1 cellular context compared by ENCODE assay signal in genomic region chr17:17032131-17032692, GRCh38.
A peak's percentile ranks its signal among the peaks of the same experiment; 100 is the strongest.
TF ChIP-seq lines count a peak whose summit lies in the region.

No MANE protein-coding gene starts in this region.

TF ChIP-seq in HepG2, 621 proteins besides CTCF, POLR2A, EP300 and RAD21 (continued from another document and continues in another):
- TF ChIP-seq, protein P1, sequence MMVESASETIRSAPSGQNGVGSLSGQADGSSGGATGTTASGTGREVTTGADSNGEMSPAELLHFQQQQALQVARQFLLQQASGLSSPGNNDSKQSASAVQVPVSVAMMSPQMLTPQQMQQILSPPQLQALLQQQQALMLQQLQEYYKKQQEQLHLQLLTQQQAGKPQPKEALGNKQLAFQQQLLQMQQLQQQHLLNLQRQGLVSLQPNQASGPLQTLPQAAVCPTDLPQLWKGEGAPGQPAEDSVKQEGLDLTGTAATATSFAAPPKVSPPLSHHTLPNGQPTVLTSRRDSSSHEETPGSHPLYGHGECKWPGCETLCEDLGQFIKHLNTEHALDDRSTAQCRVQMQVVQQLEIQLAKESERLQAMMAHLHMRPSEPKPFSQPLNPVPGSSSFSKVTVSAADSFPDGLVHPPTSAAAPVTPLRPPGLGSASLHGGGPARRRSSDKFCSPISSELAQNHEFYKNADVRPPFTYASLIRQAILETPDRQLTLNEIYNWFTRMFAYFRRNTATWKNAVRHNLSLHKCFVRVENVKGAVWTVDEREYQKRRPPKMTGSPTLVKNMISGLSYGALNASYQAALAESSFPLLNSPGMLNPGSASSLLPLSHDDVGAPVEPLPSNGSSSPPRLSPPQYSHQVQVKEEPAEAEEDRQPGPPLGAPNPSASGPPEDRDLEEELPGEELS (CRISPR knock-in tag; IDR thresholded peaks at IDR 0.05) = peak; percentile 29; the same call in 1 of the 2 replicates
- TF ChIP-seq POLR2G (IDR thresholded peaks at IDR 0.05; ENCODE audit: low read depth, low read length) = peak; percentile 80
- TF ChIP-seq ZNF781 (CRISPR knock-in tag; IDR thresholded peaks at IDR 0.05; ENCODE audit: borderline replicate concordance, not compliant biosample characterization) = peak; percentile 22
- TF ChIP-seq, protein P2, sequence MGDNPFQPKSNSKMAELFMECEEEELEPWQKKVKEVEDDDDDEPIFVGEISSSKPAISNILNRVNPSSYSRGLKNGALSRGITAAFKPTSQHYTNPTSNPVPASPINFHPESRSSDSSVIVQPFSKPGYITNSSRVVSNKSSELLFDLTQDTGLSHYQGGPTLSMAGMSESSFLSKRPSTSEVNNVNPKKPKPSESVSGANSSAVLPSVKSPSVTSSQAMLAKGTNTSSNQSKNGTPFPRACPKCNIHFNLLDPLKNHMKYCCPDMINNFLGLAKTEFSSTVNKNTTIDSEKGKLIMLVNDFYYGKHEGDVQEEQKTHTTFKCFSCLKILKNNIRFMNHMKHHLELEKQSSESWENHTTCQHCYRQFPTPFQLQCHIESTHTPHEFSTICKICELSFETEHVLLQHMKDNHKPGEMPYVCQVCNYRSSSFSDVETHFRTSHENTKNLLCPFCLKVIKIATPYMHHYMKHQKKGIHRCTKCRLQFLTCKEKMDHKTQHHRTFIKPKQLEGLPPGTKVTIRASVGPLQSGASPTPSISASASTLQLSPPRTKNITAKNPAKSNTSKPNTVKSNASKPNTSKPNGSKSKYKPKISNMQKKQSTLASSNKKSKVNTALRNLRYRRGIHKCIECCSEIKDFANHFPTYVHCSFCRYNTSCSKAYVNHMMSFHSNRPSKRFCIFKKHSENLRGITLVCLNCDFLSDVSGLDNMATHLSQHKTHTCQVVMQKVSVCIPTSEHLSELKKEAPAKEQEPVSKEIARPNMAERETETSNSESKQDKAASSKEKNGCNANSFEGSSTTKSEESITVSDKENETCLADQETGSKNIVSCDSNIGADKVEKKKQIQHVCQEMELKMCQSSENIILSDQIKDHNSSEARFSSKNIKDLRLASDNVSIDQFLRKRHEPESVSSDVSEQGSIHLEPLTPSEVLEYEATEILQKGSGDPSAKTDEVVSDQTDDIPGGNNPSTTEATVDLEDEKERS (CRISPR knock-in tag; IDR thresholded peaks at IDR 0.05) = 0 out of 2 replicates have a peak, but pooled peaks have one; percentile 47
- 0 out of 2 replicates have a peak, but pooled peaks have one; percentile 44 for TF ChIP-seq KDM3A (CRISPR knock-in tag; IDR thresholded peaks at IDR 0.05; ENCODE audit: low read depth)
- TF ChIP-seq, protein P3, sequence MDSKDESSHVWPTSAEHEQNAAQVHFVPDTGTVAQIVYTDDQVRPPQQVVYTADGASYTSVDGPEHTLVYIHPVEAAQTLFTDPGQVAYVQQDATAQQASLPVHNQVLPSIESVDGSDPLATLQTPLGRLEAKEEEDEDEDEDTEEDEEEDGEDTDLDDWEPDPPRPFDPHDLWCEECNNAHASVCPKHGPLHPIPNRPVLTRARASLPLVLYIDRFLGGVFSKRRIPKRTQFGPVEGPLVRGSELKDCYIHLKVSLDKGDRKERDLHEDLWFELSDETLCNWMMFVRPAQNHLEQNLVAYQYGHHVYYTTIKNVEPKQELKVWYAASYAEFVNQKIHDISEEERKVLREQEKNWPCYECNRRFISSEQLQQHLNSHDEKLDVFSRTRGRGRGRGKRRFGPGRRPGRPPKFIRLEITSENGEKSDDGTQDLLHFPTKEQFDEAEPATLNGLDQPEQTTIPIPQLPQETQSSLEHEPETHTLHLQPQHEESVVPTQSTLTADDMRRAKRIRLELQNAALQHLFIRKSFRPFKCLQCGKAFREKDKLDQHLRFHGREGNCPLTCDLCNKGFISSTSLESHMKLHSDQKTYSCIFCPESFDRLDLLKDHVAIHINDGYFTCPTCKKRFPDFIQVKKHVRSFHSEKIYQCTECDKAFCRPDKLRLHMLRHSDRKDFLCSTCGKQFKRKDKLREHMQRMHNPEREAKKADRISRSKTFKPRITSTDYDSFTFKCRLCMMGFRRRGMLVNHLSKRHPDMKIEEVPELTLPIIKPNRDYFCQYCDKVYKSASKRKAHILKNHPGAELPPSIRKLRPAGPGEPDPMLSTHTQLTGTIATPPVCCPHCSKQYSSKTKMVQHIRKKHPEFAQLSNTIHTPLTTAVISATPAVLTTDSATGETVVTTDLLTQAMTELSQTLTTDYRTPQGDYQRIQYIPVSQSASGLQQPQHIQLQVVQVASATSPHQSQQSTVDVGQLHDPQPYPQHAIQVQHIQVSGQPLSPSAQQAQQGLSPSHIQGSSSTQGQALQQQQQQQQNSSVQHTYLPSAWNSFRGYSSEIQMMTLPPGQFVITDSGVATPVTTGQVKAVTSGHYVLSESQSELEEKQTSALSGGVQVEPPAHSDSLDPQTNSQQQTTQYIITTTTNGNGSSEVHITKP (CRISPR knock-in tag; IDR thresholded peaks at IDR 0.05; ENCODE audit: low read depth) = no peak
- no peak for TF ChIP-seq ZNF432 (CRISPR knock-in tag; IDR thresholded peaks at IDR 0.05; ENCODE audit: borderline replicate concordance)
- TF ChIP-seq ZNF891 (CRISPR knock-in tag; IDR thresholded peaks at IDR 0.05) = peak; percentile 66; the same call in 1 of the 2 replicates
- TF ChIP-seq SOX13 (IDR thresholded peaks at IDR 0.05) = no peak
- peak in 1 of 2 experiments; percentile 30; a peak in 1 of 4 replicates for TF ChIP-seq SOX13 (CRISPR knock-in tag; conservative IDR thresholded peaks at IDR 0.05 in 1 of 2, IDR thresholded peaks at IDR 0.05 in 1 of 2)
- TF ChIP-seq HNF4G (IDR thresholded peaks at IDR 0.05; ENCODE audit: borderline replicate concordance, low read depth, low read length) = no peak
- peak; percentile 40; the same call in 1 of the 2 replicates for TF ChIP-seq HNF4G (CRISPR knock-in tag; IDR thresholded peaks at IDR 0.05; ENCODE audit: borderline replicate concordance, low read depth)
- TF ChIP-seq ZNF296 (CRISPR knock-in tag; conservative IDR thresholded peaks at IDR 0.05) = peak; percentile 73; the same call in 1 of the 2 replicates
- peak; percentile 61; the same call in 1 of the 2 replicates for TF ChIP-seq KDM2A (CRISPR knock-in tag; IDR thresholded peaks at IDR 0.05; ENCODE audit: borderline replicate concordance, low read depth)
- peak; percentile 63 for TF ChIP-seq PHF21A (CRISPR knock-in tag; IDR thresholded peaks at IDR 0.05)
- TF ChIP-seq SKIL (CRISPR knock-in tag; IDR thresholded peaks at IDR 0.05; ENCODE audit: borderline replicate concordance) = peak; percentile 90
- TF ChIP-seq HINFP (CRISPR knock-in tag; IDR thresholded peaks at IDR 0.05; ENCODE audit: low read depth) = 0 out of 2 replicates have a peak, but pooled peaks have one; percentile 28
- peak; percentile 80 for TF ChIP-seq ZNF501 (CRISPR knock-in tag; IDR thresholded peaks at IDR 0.05)
- no peak for TF ChIP-seq HBP1 (CRISPR knock-in tag; IDR thresholded peaks at IDR 0.05; ENCODE audit: low read depth)
- TF ChIP-seq MLLT10 (CRISPR knock-in tag; IDR thresholded peaks at IDR 0.05) = no peak
- TF ChIP-seq ZNF883 (CRISPR knock-in tag; IDR thresholded peaks at IDR 0.05; ENCODE audit: not compliant biosample characterization) = peak; percentile 54
- peak; percentile 39; the same call in 1 of the 2 replicates for TF ChIP-seq ZNF430 (CRISPR knock-in tag; IDR thresholded peaks at IDR 0.05)
- TF ChIP-seq, protein P4, sequence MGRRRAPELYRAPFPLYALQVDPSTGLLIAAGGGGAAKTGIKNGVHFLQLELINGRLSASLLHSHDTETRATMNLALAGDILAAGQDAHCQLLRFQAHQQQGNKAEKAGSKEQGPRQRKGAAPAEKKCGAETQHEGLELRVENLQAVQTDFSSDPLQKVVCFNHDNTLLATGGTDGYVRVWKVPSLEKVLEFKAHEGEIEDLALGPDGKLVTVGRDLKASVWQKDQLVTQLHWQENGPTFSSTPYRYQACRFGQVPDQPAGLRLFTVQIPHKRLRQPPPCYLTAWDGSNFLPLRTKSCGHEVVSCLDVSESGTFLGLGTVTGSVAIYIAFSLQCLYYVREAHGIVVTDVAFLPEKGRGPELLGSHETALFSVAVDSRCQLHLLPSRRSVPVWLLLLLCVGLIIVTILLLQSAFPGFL (CRISPR knock-in tag; IDR thresholded peaks at IDR 0.05) = no peak
- TF ChIP-seq TBP (CRISPR knock-in tag; IDR thresholded peaks at IDR 0.05) = no peak
- TF ChIP-seq, protein P5, sequence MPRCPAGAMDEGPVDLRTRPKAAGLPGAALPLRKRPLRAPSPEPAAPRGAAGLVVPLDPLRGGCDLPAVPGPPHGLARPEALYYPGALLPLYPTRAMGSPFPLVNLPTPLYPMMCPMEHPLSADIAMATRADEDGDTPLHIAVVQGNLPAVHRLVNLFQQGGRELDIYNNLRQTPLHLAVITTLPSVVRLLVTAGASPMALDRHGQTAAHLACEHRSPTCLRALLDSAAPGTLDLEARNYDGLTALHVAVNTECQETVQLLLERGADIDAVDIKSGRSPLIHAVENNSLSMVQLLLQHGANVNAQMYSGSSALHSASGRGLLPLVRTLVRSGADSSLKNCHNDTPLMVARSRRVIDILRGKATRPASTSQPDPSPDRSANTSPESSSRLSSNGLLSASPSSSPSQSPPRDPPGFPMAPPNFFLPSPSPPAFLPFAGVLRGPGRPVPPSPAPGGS (CRISPR knock-in tag; IDR thresholded peaks at IDR 0.05) = peak; percentile 79; the same call in 1 of the 2 replicates
- TF ChIP-seq, protein P6, sequence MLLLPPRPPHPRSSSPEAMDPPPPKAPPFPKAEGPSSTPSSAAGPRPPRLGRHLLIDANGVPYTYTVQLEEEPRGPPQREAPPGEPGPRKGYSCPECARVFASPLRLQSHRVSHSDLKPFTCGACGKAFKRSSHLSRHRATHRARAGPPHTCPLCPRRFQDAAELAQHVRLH (CRISPR knock-in tag; IDR thresholded peaks at IDR 0.05; ENCODE audit: borderline replicate concordance, low read depth) = 0 out of 2 replicates have a peak, but pooled peaks have one; percentile 40
- no peak for TF ChIP-seq MBNL3 (CRISPR knock-in tag; conservative IDR thresholded peaks at IDR 0.05)
- peak; percentile 52; the same call in 1 of the 2 replicates for TF ChIP-seq ZNF788 (CRISPR knock-in tag; IDR thresholded peaks at IDR 0.05; ENCODE audit: borderline replicate concordance)
- TF ChIP-seq MED1 (CRISPR knock-in tag; IDR thresholded peaks at IDR 0.05) = peak; percentile 49; the same call in 1 of the 2 replicates
- no peak for TF ChIP-seq SP5 (CRISPR knock-in tag; IDR thresholded peaks at IDR 0.05; ENCODE audit: borderline replicate concordance, low read depth)
- peak; percentile 75 for TF ChIP-seq RARA (CRISPR knock-in tag; IDR thresholded peaks at IDR 0.05)
- TF ChIP-seq ELF1 (CRISPR knock-in tag; IDR thresholded peaks at IDR 0.05) = peak; percentile 63
- TF ChIP-seq SPEN (CRISPR knock-in tag; IDR thresholded peaks at IDR 0.05; ENCODE audit: low read depth) = peak; percentile 67
- no peak for TF ChIP-seq ZNF570 (CRISPR knock-in tag; IDR thresholded peaks at IDR 0.05; ENCODE audit: borderline replicate concordance)
- TF ChIP-seq PRDM15 (CRISPR knock-in tag; IDR thresholded peaks at IDR 0.05) = peak; percentile 17; the same call in 1 of the 2 replicates
